In genomic region chr1:92065042-92065441, GRCh38 we compare ENCODE assay signal across 1 cellular context.
TF ChIP-seq lines count a peak whose summit lies in the region.

No MANE protein-coding gene starts in this region.

TF ChIP-seq in K562, 482 proteins besides CTCF, POLR2A, EP300 and RAD21 (continued from another document):
- TF ChIP-seq GTF3C2 (IDR thresholded peaks at IDR 0.05; ENCODE audit: borderline replicate concordance, extremely low read depth, insufficient read length) = no peak
- no peak for TF ChIP-seq MAFF (IDR thresholded peaks at IDR 0.05; ENCODE audit: low read length)
- TF ChIP-seq ZNF76 (CRISPR knock-in tag; IDR thresholded peaks at IDR 0.05; ENCODE audit: borderline replicate concordance) = no peak
- TF ChIP-seq THRA (IDR thresholded peaks at IDR 0.05) = no peak
- no peak for TF ChIP-seq NCOA6 (IDR thresholded peaks at IDR 0.05)
- TF ChIP-seq SMARCA4 (IDR thresholded peaks at IDR 0.05) = no peak
- TF ChIP-seq TCF15 (CRISPR knock-in tag; IDR thresholded peaks at IDR 0.05) = no peak
